In genomic region chr22:40463727-40464126, GRCh38 we compare ENCODE assay signal across 9 cellular contexts.
DNase-seq lines count a peak whose midpoint lies in the region; ATAC-seq and TF ChIP-seq lines count a peak whose summit lies in the region.
"Had no signal": no experiment of that assay in that cellular context is flagged by ENCODE, and none has a peak within 500 bp of the region (broad histone marks: within the 10 kb centered on the region; RNA-seq: fewer than 3 reads in every experiment).

No MANE protein-coding gene starts in this region.

- H3K4me1 ChIP-seq in neural progenitor cell, result no peaks in the 10 kb centered on the region

- H3K4me2 ChIP-seq in neural progenitor cell, result no peak overlapping the region

- H4K20me1 ChIP-seq in neural progenitor cell (ENCODE audit: low read depth), result no peaks in the 10 kb centered on the region

- no peak overlapping the region for H2AFZ ChIP-seq in neural progenitor cell (replicated peaks)

- H3K4me3 ChIP-seq in neural progenitor cell, result no peak overlapping the region

- H3K9ac ChIP-seq in neural progenitor cell, result no peak overlapping the region

- H3K27me3 ChIP-seq in neural progenitor cell, result no peaks in the 10 kb centered on the region

- no peaks in the 10 kb centered on the region for H3K36me3 ChIP-seq in neural progenitor cell

- no peak for TF ChIP-seq CTCF in neural progenitor cell (IDR thresholded peaks at IDR 0.05)

- H3K79me2 ChIP-seq in neural progenitor cell (ENCODE audit: low read depth), result no peaks in the 10 kb centered on the region

- peaks cover 67% of the 10 kb centered on the region for H3K4me1 Mint-ChIP-seq in activated naive CD8-positive, alpha-beta T cell (ENCODE audit: low read depth)
- H3K4me1 Mint-ChIP-seq in neural progenitor cell, result no peaks in the 10 kb centered on the region

- peak overlapping the region; percentile 96 for H3K27ac Mint-ChIP-seq in activated naive CD8-positive, alpha-beta T cell
- no peak overlapping the region for H3K27ac Mint-ChIP-seq in neural progenitor cell

- H3K27ac ChIP-seq in neural progenitor cell, result no peak overlapping the region

- intact Hi-C loops in left ventricle myocardium superior (cut with micrococcal nuclease), result no loop called here

- H3K27me3 Mint-ChIP-seq in activated naive CD8-positive, alpha-beta T cell, result no peaks in the 10 kb centered on the region
- no peaks in the 10 kb centered on the region for H3K27me3 Mint-ChIP-seq in neural progenitor cell (ENCODE audit: insufficient read depth, low read depth)

- H3K9me3 ChIP-seq in neural progenitor cell (ENCODE audit: low read depth), result no peaks in the 10 kb centered on the region

- ATAC-seq in GM18907 (IDR thresholded peaks at IDR 0.05; ENCODE audit: unreplicated experiment) (peak; percentile 16), left ventricle myocardium superior (no peak)

- no peaks in the 10 kb centered on the region for H3F3A ChIP-seq in neural progenitor cell (ENCODE audit: low read depth)

- no peaks in the 10 kb centered on the region for H3K9me3 Mint-ChIP-seq in activated naive CD8-positive, alpha-beta T cell (ENCODE audit: low read depth)
- H3K9me3 Mint-ChIP-seq in neural progenitor cell, result no peaks in the 10 kb centered on the region

- H3K4me3 Mint-ChIP-seq in activated naive CD8-positive, alpha-beta T cell, result peak overlapping the region; percentile 96
- H3K4me3 Mint-ChIP-seq in neural progenitor cell, result no peak overlapping the region

- peaks cover 10% of the 10 kb centered on the region for H3K36me3 Mint-ChIP-seq in activated naive CD8-positive, alpha-beta T cell
- peaks cover 9% of the 10 kb centered on the region for H3K36me3 Mint-ChIP-seq in neural progenitor cell

- peak; percentile 65 for DNase-seq in OCI-M1 (lab: John Stamatoyannopoulos, UW)
- DNase-seq in stimulated activated CD4-positive, alpha-beta T cell treated with anti-CD3 and anti-CD28 coated beads, Interleukin-4, amount 100 ng/mL, for 1 hour, result peak; percentile 9
- DNase-seq in neural progenitor cell (ENCODE audit: low spot score), result no peak
- no peak for DNase-seq in T-helper 9 cell
- DNase-seq in left ventricle myocardium superior, result no peak
- no peak for DNase-seq in NCI-H146 treated with DMSO at 0.1 percent for 48 hours (lab: John Stamatoyannopoulos, UW; ENCODE audit: unreplicated experiment)
- DNase-seq: NCI-H226 had no signal

Comparison
In these comparisons a context has a peak if more than half of its experiments do, and no peak if none do; other contexts are left out.
1. DNase-seq: peak in OCI-M1 (single experiment) and stimulated activated CD4-positive, alpha-beta T cell treated with anti-CD3 and anti-CD28 coated beads, Interleukin-4, amount 100 ng/mL, for 1 hour (single experiment); none in neural progenitor cell (single experiment), T-helper 9 cell (single experiment), left ventricle myocardium superior (single experiment) and NCI-H146 treated with DMSO at 0.1 percent for 48 hours (single experiment).